In the genomic region with DNA sequence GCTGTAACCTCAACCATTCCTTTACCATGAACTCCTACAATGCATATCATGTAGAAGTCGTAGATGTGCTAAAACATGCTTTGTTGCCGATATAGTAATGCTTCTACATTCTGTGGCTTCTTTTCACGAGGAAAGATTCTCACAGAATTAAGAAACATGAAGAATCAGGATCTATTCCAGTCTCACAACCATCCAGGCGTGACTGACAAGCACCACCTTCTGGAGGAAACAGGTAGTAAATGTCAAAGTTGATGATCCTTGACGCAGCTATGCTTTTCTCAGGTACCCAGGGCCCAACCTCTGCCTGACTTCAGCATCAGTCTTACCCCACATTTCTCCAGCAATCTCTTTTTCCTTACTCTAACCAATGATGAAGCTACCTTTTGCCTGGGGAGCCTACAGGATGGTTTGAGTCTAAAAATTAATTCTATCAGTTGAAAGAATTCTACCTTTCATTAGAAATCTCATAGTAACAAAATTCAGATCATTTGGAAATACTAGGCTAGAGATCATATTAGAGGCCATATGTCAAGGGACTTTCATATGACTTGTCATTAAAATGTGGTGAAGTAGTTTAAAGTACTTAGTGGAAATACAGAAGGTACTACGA, we compare ENCODE assay signal across 8 cellular contexts.
DNase-seq lines count a peak whose midpoint lies in the region; ATAC-seq, FAIRE-seq and TF ChIP-seq lines count a peak whose summit lies in the region.

No MANE protein-coding gene starts in this region.

- H2AFZ ChIP-seq in keratinocyte (ENCODE audit: control insufficient read depth, low read length): no peak overlapping the region

- peaks cover 10% of the 10 kb centered on the region for H3K4me1 ChIP-seq in keratinocyte (ENCODE audit: control insufficient read depth, extremely low read depth, insufficient read depth, low read length)

- no peaks in the 10 kb centered on the region for H3K9me3 ChIP-seq in keratinocyte (ENCODE audit: control insufficient read depth, low read depth, low read length)

- peak; percentile 78 for ATAC-seq in GM18502 (IDR thresholded peaks at IDR 0.05; ENCODE audit: poor library complexity, unreplicated experiment)
- ATAC-seq in HG03066 (IDR thresholded peaks at IDR 0.05; ENCODE audit: low read depth, unreplicated experiment): peak; percentile 63
- ATAC-seq in SK-N-SH treated with all-trans-retinoic acid at 6 μM for 48 hours: peak; percentile 69
- no peak for ATAC-seq in HG03196 (IDR thresholded peaks at IDR 0.05; ENCODE audit: unreplicated experiment)
- ATAC-seq in GM18870 (IDR thresholded peaks at IDR 0.05; ENCODE audit: unreplicated experiment): no peak

- no peak overlapping the region for H3K27ac ChIP-seq in keratinocyte (ENCODE audit: control insufficient read depth, insufficient read depth, low read length)

- H3K36me3 ChIP-seq in keratinocyte (ENCODE audit: control insufficient read depth in 2 of 2, extremely low read depth in 1 of 2, insufficient read depth in 2 of 2, low read length in 2 of 2): no peaks in the 10 kb centered on the region

- H3K79me2 ChIP-seq in keratinocyte (ENCODE audit: control insufficient read depth, insufficient read depth, low read length): no peaks in the 10 kb centered on the region

- H3K4me2 ChIP-seq in keratinocyte (ENCODE audit: control insufficient read depth, extremely low read depth, insufficient read depth, low read depth, low read length): no peak overlapping the region

- dilution Hi-C loops in keratinocyte (cut with MboI; ENCODE audit: extremely low pct_ligation_motif_present, low sequenced_read_pairs): no loop called here

- no peak overlapping the region for H3K9ac ChIP-seq in keratinocyte (ENCODE audit: control insufficient read depth, extremely low read depth, insufficient read depth, low read length)

- no peak overlapping the region for H3K4me3 ChIP-seq in keratinocyte (ENCODE audit: control insufficient read depth in 2 of 3, extremely low read depth in 1 of 3, insufficient read depth in 2 of 3, low read depth in 1 of 3, low read length in 3 of 3)

- no peaks in the 10 kb centered on the region for H3K27me3 ChIP-seq in keratinocyte (ENCODE audit: control insufficient read depth, extremely low read depth, insufficient read depth, low read length)

- no peaks in the 10 kb centered on the region for H4K20me1 ChIP-seq in keratinocyte (ENCODE audit: control insufficient read depth, extremely low read depth, insufficient read depth, low read length)

- peak; percentile 72 to 91 (median 86) for TF ChIP-seq CTCF in keratinocyte (optimal IDR thresholded peaks at IDR 0.05 in 1 of 3, IDR thresholded peaks at IDR 0.05 in 1 of 3, conservative IDR thresholded peaks at IDR 0.05 in 1 of 3; ENCODE audit: extremely low read depth in 1 of 3, insufficient read depth in 2 of 3, low read length in 3 of 3)

- no peaks in the 10 kb centered on the region for H3K9me1 ChIP-seq in keratinocyte (ENCODE audit: control insufficient read depth, extremely low read depth, insufficient read depth, low read length)

- peak; percentile 98 for FAIRE-seq in keratinocyte (lab: Jason Lieb, UNC)

- no peak for DNase-seq in keratinocyte (ENCODE audit: low read depth, low spot score)
- no peak for DNase-seq in NCI-H2081 treated with DMSO at 0.1 percent for 48 hours (lab: John Stamatoyannopoulos, UW)
- DNase-seq in activated naive CD4-positive, alpha-beta T cell (lab: John Stamatoyannopoulos, UW): no peak

TF ChIP-seq in SK-N-SH treated with all-trans-retinoic acid at 6 μM for 48 hours, 23 proteins besides CTCF, POLR2A, EP300 and RAD21:
- no peak for TF ChIP-seq ZFP3 (CRISPR knock-in tag; IDR thresholded peaks at IDR 0.05)
- TF ChIP-seq ZNF8 (CRISPR knock-in tag; IDR thresholded peaks at IDR 0.05): no peak
- TF ChIP-seq TOX (CRISPR knock-in tag; IDR thresholded peaks at IDR 0.05; ENCODE audit: borderline replicate concordance): no peak
- no peak for TF ChIP-seq GLIS3 (CRISPR knock-in tag; IDR thresholded peaks at IDR 0.05)

Comparison
In these comparisons a context has a peak if more than half of its experiments do, and no peak if none do; other contexts are left out.
1. ATAC-seq: peak in GM18502 (single experiment), HG03066 (single experiment) and SK-N-SH treated with all-trans-retinoic acid at 6 μM for 48 hours (single experiment); none in HG03196 (single experiment) and GM18870 (single experiment).